In the genomic region with DNA sequence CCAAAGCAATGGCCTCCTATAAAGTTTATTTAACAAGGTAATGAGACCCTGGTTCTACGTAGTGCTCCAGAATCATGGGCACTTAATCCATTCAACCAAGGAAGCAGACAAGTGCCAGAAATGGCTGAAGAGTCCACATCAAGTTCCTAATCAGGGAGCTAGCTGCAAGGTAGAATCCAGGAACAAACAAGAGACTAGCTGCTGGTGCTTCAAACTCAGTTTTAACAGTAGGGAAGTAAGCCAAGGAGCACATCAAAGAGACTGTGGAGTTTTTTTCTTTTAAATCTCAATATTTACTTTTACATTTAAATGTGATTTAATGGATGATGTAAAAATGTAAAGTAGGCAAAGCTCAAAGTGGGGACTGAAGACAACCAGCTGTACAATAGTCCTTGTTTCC, we compare ENCODE assay signal across 36 cellular contexts.
"Had no signal": no experiment of that assay in that cellular context is flagged by ENCODE, and none has a peak within 500 bp of the region (broad histone marks: within the 10 kb centered on the region; RNA-seq: fewer than 3 reads in every experiment).

No MANE protein-coding gene starts in this region.

- H3K4me3 Mint-ChIP-seq: activated B cell treated with CpG ODN at 0.5 μM for 24 hours; activated CD4-positive, alpha-beta T cell treated with anti-CD3 and anti-CD28 coated beads, Interleukin-2, amount 10 ng/mL, durations not matched to agents 24 days and 14 days; activated CD8-positive, alpha-beta memory T cell treated with anti-CD3 and anti-CD28 coated beads, Interleukin-2, amount 10 ng/mL, durations not matched to agents 7 days and 5 days; activated naive CD8-positive, alpha-beta T cell treated with anti-CD3 and anti-CD28 coated beads, Interleukin-2, amount 50 U/mL, for 24 hours; activated T-cell treated with anti-CD3 and anti-CD28 coated beads, Interleukin-2, amount 50 U/mL, for 24 hours; activated T-helper 1 cell treated with anti-CD3 and anti-CD28 coated beads, Interleukin-12 subunit alpha, Interleukin-12 subunit beta, Interleukin-2, Interleukin-4 antibody, amounts not matched to agents 30 ng/mL and 10 ng/mL and 1 ng/mL, durations not matched to agents 14 hours and 24 hours and 36 hours; brain; central memory CD8-positive, alpha-beta T cell; T-helper 2 cell treated with Interferon-gamma antibody and Interleukin-4, amounts not matched to agents 5 μg/mL and 100 μg/mL, for 36 hours had no signal

- H3K4me1 Mint-ChIP-seq: activated B cell treated with CpG ODN at 0.5 μM for 24 hours; activated CD4-positive, alpha-beta T cell treated with anti-CD3 and anti-CD28 coated beads, Interleukin-2, amount 10 ng/mL, durations not matched to agents 24 days and 14 days; activated CD8-positive, alpha-beta memory T cell treated with anti-CD3 and anti-CD28 coated beads, Interleukin-2, amount 10 ng/mL, durations not matched to agents 7 days and 5 days; activated naive CD8-positive, alpha-beta T cell treated with anti-CD3 and anti-CD28 coated beads, Interleukin-2, amount 50 U/mL, for 24 hours; brain; central memory CD8-positive, alpha-beta T cell had no signal

- H3K36me3 ChIP-seq: MG63, Peyer's patch, SJSA1 had no signal

- H3K4me3 ChIP-seq: MG63, Peyer's patch, SJSA1 had no signal

- H3K4me1 ChIP-seq: Peyer's patch, SJSA1 had no signal

- DNase-seq: activated B cell treated with CpG ODN at 0.5 μM for 24 hours; activated CD4-positive, alpha-beta T cell treated with anti-CD3 and anti-CD28 coated beads for 1 hour; activated CD4-positive, alpha-beta T cell treated with anti-CD3 and anti-CD28 coated beads, Interleukin-2, amount 10 ng/mL, durations not matched to agents 24 days and 14 days; activated CD4-positive, alpha-beta T cell treated with anti-CD3 and anti-CD28 coated beads, Interleukin-2, amount 50 U/mL, for 48 hours; activated CD8-positive, alpha-beta memory T cell treated with anti-CD3 and anti-CD28 coated beads, Interleukin-2, amount 10 ng/mL, durations not matched to agents 7 days and 5 days; activated effector memory CD4-positive, alpha-beta T cell treated with Interleukin-2 at 50 U/mL for 16 hours; activated naive CD4-positive, alpha-beta T cell; activated naive CD8-positive, alpha-beta T cell treated with anti-CD3 and anti-CD28 coated beads, Interleukin-2, amount 50 U/mL, for 24 hours; activated T-cell treated with anti-CD3 and anti-CD28 coated beads, Interleukin-2, amount 50 U/mL, for 24 hours; amniotic stem cell; IMR-90; Kasumi-1; KBM-7; MG63; MV-4-11; NCI-H1092 treated with DMSO at 0.1 percent for 48 hours; NCI-H1417 treated with DMSO at 0.1 percent for 48 hours; NCI-H1694; NCI-H2081; NCI-H2171; NCI-H2227 treated with DMSO at 0.1 percent for 48 hours; NCI-H446 treated with DMSO at 0.1 percent for 48 hours; NCI-H526 treated with DMSO at 0.1 percent for 48 hours; NCI-H82; NK-92 treated with Interleukin-12 subunit alpha and Interleukin-12 subunit beta, amount 100 ng/mL, for 24 hours; Peyer's patch; Right ventricle myocardium superior; SW 1271 had no signal

- H3K27ac ChIP-seq: Peyer's patch, RWPE1, SJSA1 had no signal

- H3K27me3 Mint-ChIP-seq: activated B cell treated with CpG ODN at 0.5 μM for 24 hours; activated CD4-positive, alpha-beta T cell treated with anti-CD3 and anti-CD28 coated beads, Interleukin-2, amount 10 ng/mL, durations not matched to agents 24 days and 14 days; activated CD8-positive, alpha-beta memory T cell treated with anti-CD3 and anti-CD28 coated beads, Interleukin-2, amount 10 ng/mL, durations not matched to agents 7 days and 5 days; activated naive CD8-positive, alpha-beta T cell treated with anti-CD3 and anti-CD28 coated beads, Interleukin-2, amount 50 U/mL, for 24 hours; activated T-cell treated with anti-CD3 and anti-CD28 coated beads, Interleukin-2, amount 50 U/mL, for 24 hours; brain; central memory CD8-positive, alpha-beta T cell had no signal

- H3K36me3 Mint-ChIP-seq: activated CD8-positive, alpha-beta memory T cell treated with anti-CD3 and anti-CD28 coated beads, Interleukin-2, amount 10 ng/mL, durations not matched to agents 7 days and 5 days; activated naive CD4-positive, alpha-beta T cell treated with anti-CD3 and anti-CD28 coated beads, Interleukin-2, amount 50 U/mL, for 72 hours; brain had no signal

- ATAC-seq: activated CD8-positive, alpha-beta memory T cell treated with anti-CD3 and anti-CD28 coated beads, Interleukin-2, amount 10 ng/mL, durations not matched to agents 7 days and 5 days; activated naive CD4-positive, alpha-beta T cell treated with anti-CD3 and anti-CD28 coated beads, Interleukin-2, amount 50 U/mL, for 72 hours; activated naive CD8-positive, alpha-beta T cell treated with anti-CD3 and anti-CD28 coated beads, Interleukin-2, amount 50 U/mL, for 24 hours; SK-N-SH treated with all-trans-retinoic acid at 6 μM for 48 hours had no signal

- H3K9me3 Mint-ChIP-seq: activated B cell treated with CpG ODN at 0.5 μM for 24 hours; activated CD4-positive, alpha-beta T cell treated with anti-CD3 and anti-CD28 coated beads, Interleukin-2, amount 10 ng/mL, durations not matched to agents 24 days and 14 days; activated naive CD8-positive, alpha-beta T cell treated with anti-CD3 and anti-CD28 coated beads, Interleukin-2, amount 50 U/mL, for 24 hours; activated T-helper 1 cell treated with anti-CD3 and anti-CD28 coated beads, Interleukin-12 subunit alpha, Interleukin-12 subunit beta, Interleukin-2, Interleukin-4 antibody, amounts not matched to agents 30 ng/mL and 10 ng/mL and 1 ng/mL, durations not matched to agents 14 hours and 24 hours and 36 hours; brain had no signal

- H3K27me3 ChIP-seq: MG63, Peyer's patch, SJSA1 had no signal

- H3K27ac Mint-ChIP-seq: activated B cell treated with CpG ODN at 0.5 μM for 24 hours; activated CD4-positive, alpha-beta T cell treated with anti-CD3 and anti-CD28 coated beads, Interleukin-2, amount 10 ng/mL, durations not matched to agents 24 days and 14 days; activated CD8-positive, alpha-beta memory T cell treated with anti-CD3 and anti-CD28 coated beads, Interleukin-2, amount 10 ng/mL, durations not matched to agents 7 days and 5 days; activated naive CD4-positive, alpha-beta T cell treated with anti-CD3 and anti-CD28 coated beads, Interleukin-2, amount 50 U/mL, for 72 hours; activated naive CD8-positive, alpha-beta T cell treated with anti-CD3 and anti-CD28 coated beads, Interleukin-2, amount 50 U/mL, for 24 hours; activated T-cell treated with anti-CD3 and anti-CD28 coated beads, Interleukin-2, amount 50 U/mL, for 24 hours; activated T-helper 1 cell treated with anti-CD3 and anti-CD28 coated beads, Interleukin-12 subunit alpha, Interleukin-12 subunit beta, Interleukin-2, Interleukin-4 antibody, amounts not matched to agents 30 ng/mL and 10 ng/mL and 1 ng/mL, durations not matched to agents 14 hours and 24 hours and 36 hours; brain; T-helper 2 cell treated with Interferon-gamma antibody and Interleukin-4, amounts not matched to agents 5 μg/mL and 100 μg/mL, for 36 hours had no signal

- H3K9me3 ChIP-seq: MG63, Peyer's patch, SJSA1 had no signal
